Comparison of ENCODE assay signal across 8 cellular contexts in the genomic region with DNA sequence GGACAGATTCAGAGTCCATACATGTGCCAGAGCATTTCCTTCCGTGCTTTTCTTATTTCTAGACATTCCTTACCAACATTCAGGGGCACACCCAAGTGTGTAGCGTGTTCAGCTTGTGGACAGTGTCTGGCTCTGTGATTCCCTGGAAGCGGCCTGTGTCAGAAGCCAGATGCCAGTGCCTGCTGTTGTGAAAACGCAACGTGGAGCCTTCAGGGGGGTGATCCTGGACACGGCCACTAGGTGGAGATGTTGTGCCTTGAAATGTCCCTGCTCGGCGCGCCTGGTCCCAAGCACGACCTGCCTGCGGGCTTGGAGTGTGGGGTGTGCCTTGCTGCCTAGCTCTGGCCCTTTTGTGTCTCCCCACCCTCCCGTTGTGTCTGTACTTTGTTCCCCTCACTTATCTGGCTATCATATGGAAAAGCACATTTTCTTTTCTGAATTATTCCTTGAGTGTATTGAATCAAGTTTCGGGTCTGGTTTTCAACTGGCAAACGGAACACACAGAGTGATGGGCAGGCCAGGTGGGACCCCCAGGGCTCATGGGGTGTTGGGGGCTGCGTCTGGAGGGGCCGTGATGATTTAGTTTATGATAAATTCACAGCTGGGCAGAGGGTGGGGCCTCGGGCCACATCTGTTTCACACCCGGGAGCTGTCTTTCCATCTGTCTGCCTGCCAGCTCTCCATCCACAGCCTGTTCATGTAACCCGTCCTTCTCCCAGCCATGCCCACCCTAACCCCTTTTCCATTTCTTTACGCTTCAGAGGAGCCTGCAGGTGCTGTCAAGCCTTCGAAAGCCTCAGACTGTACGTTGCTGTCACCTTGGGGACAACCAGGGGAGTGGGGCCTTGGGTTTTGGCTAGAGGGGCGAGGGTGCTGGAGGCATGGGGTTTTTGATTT.
DNase-seq lines count a peak whose midpoint lies in the region; ATAC-seq, FAIRE-seq and TF ChIP-seq lines count a peak whose summit lies in the region.

No MANE protein-coding gene starts in this region.

- TF ChIP-seq RAD21 in H1 (IDR thresholded peaks at IDR 0.05 in 1 of 2, conservative IDR thresholded peaks at IDR 0.05 in 1 of 2; ENCODE audit: low read depth in 2 of 2, low read length in 2 of 2): peak; percentile 95 to 96

- 77% methylated on average over 23 of the region's 23 CpGs; no CpG with 5 or more reads in 1 of the 2 experiments for WGBS in H1 (ENCODE audit: extremely low coverage in 1 of 2, insufficient coverage in 1 of 2, insufficient read length in 1 of 2, insufficient replicate concordance in 2 of 2, low coverage in 1 of 2, low lambda C conversion rate in 2 of 2, missing lambda C conversion rate in 1 of 2), 2 experiments

- FAIRE-seq in H1 (lab: Jason Lieb, UNC): peak; percentile 87

- H3K4me1 Mint-ChIP-seq in activated CD8-positive, alpha-beta T cell treated with anti-CD3 and anti-CD28 coated beads for 36 hours (ENCODE audit: low read depth): peaks cover 10% of the 10 kb centered on the region
- H3K4me1 Mint-ChIP-seq in mesothelial cell of epicardium: peaks cover 19% of the 10 kb centered on the region

- no peak overlapping the region for H2AK5ac ChIP-seq in H1 (ENCODE audit: low read depth, low read length)

- no peaks in the 10 kb centered on the region for H3K79me2 ChIP-seq in H1 (ENCODE audit: control insufficient read depth in 1 of 2, insufficient read depth in 2 of 2, low read length in 2 of 2)

- H2BK5ac ChIP-seq in H1 (ENCODE audit: low read depth, low read length): no peak overlapping the region

- H3K56ac ChIP-seq in H1 (replicated peaks; ENCODE audit: insufficient read length, low read depth, low read length): no peak overlapping the region

- ATAC-seq in activated CD8-positive, alpha-beta T cell treated with anti-CD3 and anti-CD28 coated beads for 36 hours: peak; percentile 80
- ATAC-seq in GM21723 (IDR thresholded peaks at IDR 0.05; ENCODE audit: unreplicated experiment): no peak

- CTCF ChIA-PET in activated CD8-positive, alpha-beta T cell treated with anti-CD3 and anti-CD28 coated beads for 36 hours (lab: Charles Lee): interaction anchor here (0.7 to 5.2 kb wide), 9 partner anchors 11 to 1196 kb away, joined by 3 to 36 read pairs (median 4); no protein-coding TSS in a partner anchor
- CTCF ChIA-PET in H1 (lab: Charles Lee; ENCODE audit: partially characterized antibody): interaction anchor here (0.6 to 22.8 kb wide), 41 partner anchors 8 to 1031 kb away, joined by 3 to 386 read pairs (median 4); no protein-coding TSS in a partner anchor

- no peak overlapping the region for H2BK12ac ChIP-seq in H1 (ENCODE audit: low read depth, low read length)

- H3K27me3 Mint-ChIP-seq in activated CD8-positive, alpha-beta T cell treated with anti-CD3 and anti-CD28 coated beads for 36 hours: peaks cover 10% of the 10 kb centered on the region
- H3K27me3 Mint-ChIP-seq in mesothelial cell of epicardium (ENCODE audit: low read depth): no peaks in the 10 kb centered on the region

- H3K9ac ChIP-seq in H1 (replicated peaks in 1 of 4; ENCODE audit: extremely low read depth in 1 of 4, low read depth in 3 of 4, low read length in 3 of 4): no peak overlapping the region

- H3K4me2 ChIP-seq in H1 (ENCODE audit: insufficient read depth in 1 of 2, low read depth in 2 of 2, low read length in 2 of 2): no peak overlapping the region

- H2BK120ac ChIP-seq in H1 (replicated peaks; ENCODE audit: low read depth, low read length): no peak overlapping the region

- TF ChIP-seq CTCF in AG09319 (IDR thresholded peaks at IDR 0.05; ENCODE audit: low read depth, low read length) (peak; percentile 74), H1 (IDR thresholded peaks at IDR 0.05; ENCODE audit: control extremely low read depth in 1 of 3, insufficient read depth in 1 of 3, low read depth in 1 of 3, low read length in 3 of 3) (peak; percentile 88 to 92 (median 90)), mesothelial cell of epicardium (IDR thresholded peaks at IDR 0.05; ENCODE audit: unreplicated experiment) (peak; percentile 87)
- TF ChIP-seq CTCF in activated CD8-positive, alpha-beta T cell treated with anti-CD3 and anti-CD28 coated beads for 36 hours (IDR thresholded peaks at IDR 0.05): peak; percentile 81

- POLR2A ChIA-PET in activated CD8-positive, alpha-beta T cell treated with anti-CD3 and anti-CD28 coated beads for 36 hours (lab: Charles Lee): no interaction called here
- POLR2A ChIA-PET in H1 (lab: Charles Lee; ENCODE audit: partially characterized antibody): no interaction called here

- no peak overlapping the region for H4K91ac ChIP-seq in H1 (replicated peaks; ENCODE audit: insufficient read length, low read length)

- H2BK15ac ChIP-seq in H1 (ENCODE audit: low read length): no peak overlapping the region

- H3K14ac ChIP-seq in H1 (ENCODE audit: insufficient read length): no peak overlapping the region

- H3K27me3 ChIP-seq in H1 (replicated peaks in 1 of 4; ENCODE audit: control insufficient read depth in 3 of 4, extremely low read depth in 1 of 4, insufficient read depth in 3 of 4, low read length in 3 of 4): no peaks in the 10 kb centered on the region

- H3K23me2 ChIP-seq in H1 (ENCODE audit: low read depth, low read length): no peaks in the 10 kb centered on the region

- H2BK20ac ChIP-seq in H1 (ENCODE audit: low read length): no peak overlapping the region

- intact Hi-C loops in activated CD8-positive, alpha-beta T cell treated with anti-CD3 and anti-CD28 coated beads for 36 hours (cut with micrococcal nuclease): loop anchor here (5.0 kb wide), 2 partner anchors 248 to 603 kb away; no protein-coding TSS in a partner anchor

- DNase-seq in AG09319 (ENCODE audit: extremely low read depth, low read depth): peak; percentile 20
- peak; percentile 67 for DNase-seq in GM19240 (ENCODE audit: insufficient read length, low spot score)
- peak; percentile 49 for DNase-seq in NCI-H510A (lab: John Stamatoyannopoulos, UW)
- DNase-seq in activated CD8-positive, alpha-beta T cell treated with anti-CD3 and anti-CD28 coated beads for 36 hours: peak; percentile 84
- DNase-seq in H1 (ENCODE audit: low read depth in 1 of 2, low spot score in 2 of 2): peak; percentile 39 to 88
- DNase-seq in mesothelial cell of epicardium (ENCODE audit: low spot score in 2 of 2, unreplicated experiment in 2 of 2): peak in 1 of 2 experiments; percentile 78
- peak; percentile 50 for DNase-seq in stimulated activated CD8-positive, alpha-beta memory T cell treated with anti-CD3 and anti-CD28 coated beads, Interleukin-4, amount 100 ng/mL, for 24 hours (ENCODE audit: low read depth)

- H3K9me3 ChIP-seq in H1 (ENCODE audit: insufficient read depth in 2 of 2, low read depth in 1 of 2, low read length in 1 of 2): peaks cover 0 to 3% of the 10 kb centered on the region in 2 experiments; a peak in 1 of 4 replicates

- TF ChIP-seq EP300 in H1 (IDR thresholded peaks at IDR 0.05; ENCODE audit: borderline replicate concordance in 1 of 2, low read depth in 2 of 2, low read length in 2 of 2): no peak

- H3K27ac ChIP-seq in H1 (ENCODE audit: low read depth, low read length): no peak overlapping the region

- no peaks in the 10 kb centered on the region for H3K4me1 ChIP-seq in H1 (replicated peaks in 1 of 4; ENCODE audit: control insufficient read depth in 3 of 4, insufficient read depth in 4 of 4, low read length in 3 of 4)

- H3K4me3 ChIP-seq in H1 (ENCODE audit: extremely low read depth in 1 of 4, insufficient read depth in 2 of 4, low read depth in 3 of 4, low read length in 4 of 4): no peak overlapping the region

- H4K8ac ChIP-seq in H1 (ENCODE audit: extremely low read depth, insufficient read depth, low read length): no peak overlapping the region

- no peak overlapping the region for H4K5ac ChIP-seq in H1 (ENCODE audit: insufficient read length, low read depth, low read length)

- H3K79me1 ChIP-seq in H1 (ENCODE audit: low read depth, low read length): no peaks in the 10 kb centered on the region

- no peak overlapping the region for H3K27ac Mint-ChIP-seq in activated CD8-positive, alpha-beta T cell treated with anti-CD3 and anti-CD28 coated beads for 36 hours
- H3K27ac Mint-ChIP-seq in mesothelial cell of epicardium: peak overlapping the region; percentile 16

- H3K9me3 Mint-ChIP-seq in activated CD8-positive, alpha-beta T cell treated with anti-CD3 and anti-CD28 coated beads for 36 hours: no peaks in the 10 kb centered on the region
- H3K9me3 Mint-ChIP-seq in mesothelial cell of epicardium: no peaks in the 10 kb centered on the region

- no peaks in the 10 kb centered on the region for H3K36me3 ChIP-seq in H1 (ENCODE audit: control insufficient read depth in 2 of 4, insufficient read depth in 4 of 4, low read length in 3 of 4)

- no peak overlapping the region for H2AFZ ChIP-seq in H1 (ENCODE audit: low read length)

- no peak overlapping the region for H3K23ac ChIP-seq in H1 (ENCODE audit: insufficient read length)

- no peak overlapping the region for H3K4me3 Mint-ChIP-seq in activated CD8-positive, alpha-beta T cell treated with anti-CD3 and anti-CD28 coated beads for 36 hours
- H3K4me3 Mint-ChIP-seq in mesothelial cell of epicardium: no peak overlapping the region

- H3K4ac ChIP-seq in H1 (replicated peaks; ENCODE audit: insufficient read length, low read depth, low read length): no peak overlapping the region

- H4K20me1 ChIP-seq in H1 (replicated peaks in 1 of 2; ENCODE audit: control insufficient read depth in 1 of 2, insufficient read depth in 2 of 2, low read length in 2 of 2): no peaks in the 10 kb centered on the region

- no peaks in the 10 kb centered on the region for H3K36me3 Mint-ChIP-seq in activated CD8-positive, alpha-beta T cell treated with anti-CD3 and anti-CD28 coated beads for 36 hours (ENCODE audit: low read depth)
- no peaks in the 10 kb centered on the region for H3K36me3 Mint-ChIP-seq in mesothelial cell of epicardium

- no peak for TF ChIP-seq POLR2A in H1 (IDR thresholded peaks at IDR 0.05; ENCODE audit: control extremely low read depth in 1 of 2, low read depth in 2 of 2, low read length in 2 of 2)

- no peak overlapping the region for H3K18ac ChIP-seq in H1 (ENCODE audit: extremely low read depth, low read length)

TF ChIP-seq in H1, 55 proteins besides CTCF, POLR2A, EP300 and RAD21:
- TF ChIP-seq GABPA (IDR thresholded peaks at IDR 0.05; ENCODE audit: borderline replicate concordance, insufficient read depth, low read length): peak; percentile 45; the same call in 1 of the 2 replicates
- TF ChIP-seq, protein P1, sequence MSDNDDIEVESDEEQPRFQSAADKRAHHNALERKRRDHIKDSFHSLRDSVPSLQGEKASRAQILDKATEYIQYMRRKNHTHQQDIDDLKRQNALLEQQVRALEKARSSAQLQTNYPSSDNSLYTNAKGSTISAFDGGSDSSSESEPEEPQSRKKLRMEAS (IDR thresholded peaks at IDR 0.05): peak; percentile 47; the same call in 1 of the 2 replicates
- peak; percentile 91 for TF ChIP-seq SIRT6 (IDR thresholded peaks at IDR 0.05; ENCODE audit: low read length)
- TF ChIP-seq TBP (IDR thresholded peaks at IDR 0.05; ENCODE audit: low read depth, low read length): no peak
- no peak for TF ChIP-seq ASH2L (IDR thresholded peaks at IDR 0.05; ENCODE audit: low read length)
